In genomic region chr6:4350571-4351505, GRCh38 we compare ENCODE assay signal across 1 cellular context.
TF ChIP-seq lines count a peak whose summit lies in the region.

No MANE protein-coding gene starts in this region.

TF ChIP-seq in HEK293, 187 proteins besides CTCF, POLR2A, EP300 and RAD21 (continued from another document):
- TF ChIP-seq TSHZ1 (tag by site-specific recombination; IDR thresholded peaks at IDR 0.05; ENCODE audit: borderline replicate concordance) (no peak), ZNF654 (tag by site-specific recombination; IDR thresholded peaks at IDR 0.05; ENCODE audit: low read depth) (no peak)
